Comparison of ENCODE assay signal across 35 cellular contexts in the genomic region with DNA sequence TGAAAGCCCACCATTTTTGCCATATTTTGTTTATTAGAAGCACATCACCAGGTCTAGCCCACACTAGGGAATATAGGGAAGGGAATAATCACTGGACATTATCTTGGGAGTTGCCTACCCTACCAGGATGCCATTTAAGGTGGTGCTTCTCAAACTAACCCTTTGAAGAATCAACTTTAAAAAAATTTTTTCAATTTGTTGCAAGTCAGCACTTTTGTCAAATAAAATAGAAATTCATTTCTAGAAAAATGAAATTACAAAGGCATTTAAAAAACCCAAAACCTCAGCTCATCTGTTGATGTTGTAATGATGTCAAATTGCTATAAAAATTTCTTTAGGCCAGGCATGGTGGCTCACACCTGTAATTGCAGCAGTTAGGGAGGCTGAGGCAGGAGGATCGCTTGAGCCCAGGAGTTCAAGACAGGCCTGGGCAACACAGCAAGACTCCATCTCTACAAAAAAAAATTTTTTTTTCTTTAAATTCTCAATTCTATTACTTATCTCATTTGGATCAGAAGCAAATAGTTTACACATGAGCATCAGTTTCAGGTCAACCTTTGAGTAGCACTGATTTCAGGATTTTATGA.
"Had no signal": no experiment of that assay in that cellular context is flagged by ENCODE, and none has a peak within 500 bp of the region (broad histone marks: within the 10 kb centered on the region; RNA-seq: fewer than 3 reads in every experiment).

No MANE protein-coding gene starts in this region.

- H3K36me3 ChIP-seq: brain microvascular endothelial cell, cardiac muscle cell, colonic mucosa, SJSA1 had no signal

- H3K9me3 ChIP-seq: colonic mucosa, SJSA1, SK-N-SH had no signal

- H3K27me3 ChIP-seq: brain microvascular endothelial cell, SJSA1 had no signal

- H3K9me3 Mint-ChIP-seq: activated CD4-positive, alpha-beta T cell treated with anti-CD3 and anti-CD28 coated beads, Interleukin-2, amount 10 ng/mL, durations not matched to agents 7 days and 5 days; activated T-helper 17 cell treated with anti-CD3 and anti-CD28 coated beads, Interleukin-2, amount 50 U/mL, for 72 hours; central memory CD8-positive, alpha-beta T cell; T-helper 1 cell treated with Interleukin-12 subunit alpha and Interleukin-12 subunit beta and Interleukin-4 antibody, amounts not matched to agents 30 μg/mL and 1 μg/mL, for 36 hours; T-helper 2 cell treated with Interferon-gamma antibody and Interleukin-4, amounts not matched to agents 5 μg/mL and 100 μg/mL, for 36 hours had no signal

- H3K4me2 ChIP-seq: SK-N-SH had no signal

- FAIRE-seq: TTC549 had no signal

- H3K4me3 ChIP-seq: cardiac muscle cell, colonic mucosa, SJSA1 had no signal

- ATAC-seq: activated CD4-positive, alpha-beta T cell treated with anti-CD3 and anti-CD28 coated beads for 36 hours; activated CD4-positive, CD25-positive, alpha-beta regulatory T cell treated with anti-CD3 and anti-CD28 coated beads, Interleukin-2, amount 50 U/mL, for 24 hours; activated T-helper 17 cell treated with anti-CD3 and anti-CD28 coated beads, Interleukin-2, amount 50 U/mL, for 72 hours; Panc1 had no signal

- H3K4me1 ChIP-seq: colonic mucosa had no signal

- H3K27me3 Mint-ChIP-seq: activated CD4-positive, alpha-beta T cell treated with anti-CD3 and anti-CD28 coated beads for 36 hours; activated CD4-positive, alpha-beta T cell treated with anti-CD3 and anti-CD28 coated beads, Interleukin-2, amount 10 ng/mL, durations not matched to agents 7 days and 5 days; activated naive CD8-positive, alpha-beta T cell treated with anti-CD3 and anti-CD28 coated beads for 36 hours; activated T-helper 17 cell treated with anti-CD3 and anti-CD28 coated beads, Interleukin-2, amount 50 U/mL, for 72 hours had no signal

- H3K27ac ChIP-seq: brain microvascular endothelial cell, cardiac muscle cell, colonic mucosa, SJSA1 had no signal

- DNase-seq: activated CD4-positive, alpha-beta T cell treated with anti-CD3 and anti-CD28 coated beads for 36 hours; activated CD4-positive, alpha-beta T cell treated with anti-CD3 and anti-CD28 coated beads, Interleukin-2, amount 10 ng/mL, durations not matched to agents 7 days and 5 days; activated CD4-positive, alpha-beta T cell treated with anti-CD3 and anti-CD28 coated beads, Interleukin-2, amount 50 U/mL, for 48 hours; activated CD8-positive, alpha-beta memory T cell treated with anti-CD3 and anti-CD28 coated beads, Interleukin-2, amount 50 U/mL, for 48 hours; activated effector memory CD4-positive, alpha-beta T cell treated with anti-CD3 and anti-CD28 coated beads, Interleukin-2, amount 50 U/mL, for 16 hours; activated naive CD4-positive, alpha-beta T cell; activated naive CD4-positive, alpha-beta T cell treated with anti-CD3 and anti-CD28 coated beads, Interleukin-2, amount 50 U/mL, for 16 hours; activated naive CD8-positive, alpha-beta T cell treated with anti-CD3 and anti-CD28 coated beads for 36 hours; activated T-cell treated with anti-CD3 and anti-CD28 coated beads, Interleukin-2, amount 50 U/mL, for 48 hours; amniotic stem cell; aorta; brain microvascular endothelial cell; colonic mucosa; NCI-H1105; NCI-H1417 treated with DMSO at 0.1 percent for 48 hours; NCI-H187 treated with DMSO at 0.1 percent for 48 hours; NCI-H2081; NCI-H2171 treated with DMSO at 0.1 percent for 48 hours; NCI-H2227 treated with DMSO at 0.1 percent for 48 hours; NCI-H446; NCI-H510A treated with DMSO at 0.1 percent for 48 hours; NCI-H526 treated with DMSO at 0.1 percent for 48 hours; NCI-H774; RPMI8226; SHP77 treated with DMSO at 0.1 percent for 48 hours; SK-N-SH had no signal

- H3K4me3 Mint-ChIP-seq: activated CD4-positive, alpha-beta T cell treated with anti-CD3 and anti-CD28 coated beads for 36 hours; activated CD4-positive, alpha-beta T cell treated with anti-CD3 and anti-CD28 coated beads, Interleukin-2, amount 10 ng/mL, durations not matched to agents 7 days and 5 days; activated naive CD8-positive, alpha-beta T cell treated with anti-CD3 and anti-CD28 coated beads for 36 hours; activated T-helper 17 cell treated with anti-CD3 and anti-CD28 coated beads, Interleukin-2, amount 50 U/mL, for 72 hours; central memory CD8-positive, alpha-beta T cell; T-helper 1 cell treated with Interleukin-12 subunit alpha and Interleukin-12 subunit beta and Interleukin-4 antibody, amounts not matched to agents 30 μg/mL and 1 μg/mL, for 36 hours; T-helper 2 cell treated with Interferon-gamma antibody and Interleukin-4, amounts not matched to agents 5 μg/mL and 100 μg/mL, for 36 hours had no signal

- H3K27ac Mint-ChIP-seq: activated CD4-positive, alpha-beta T cell treated with anti-CD3 and anti-CD28 coated beads for 36 hours; activated naive CD8-positive, alpha-beta T cell treated with anti-CD3 and anti-CD28 coated beads for 36 hours; activated T-helper 17 cell treated with anti-CD3 and anti-CD28 coated beads, Interleukin-2, amount 50 U/mL, for 72 hours; T-helper 1 cell treated with Interleukin-12 subunit alpha and Interleukin-12 subunit beta and Interleukin-4 antibody, amounts not matched to agents 30 μg/mL and 1 μg/mL, for 36 hours; T-helper 2 cell treated with Interferon-gamma antibody and Interleukin-4, amounts not matched to agents 5 μg/mL and 100 μg/mL, for 36 hours had no signal

- H3K9ac ChIP-seq: SK-N-SH had no signal
